8 cellular contexts compared by ENCODE assay signal in the genomic region with DNA sequence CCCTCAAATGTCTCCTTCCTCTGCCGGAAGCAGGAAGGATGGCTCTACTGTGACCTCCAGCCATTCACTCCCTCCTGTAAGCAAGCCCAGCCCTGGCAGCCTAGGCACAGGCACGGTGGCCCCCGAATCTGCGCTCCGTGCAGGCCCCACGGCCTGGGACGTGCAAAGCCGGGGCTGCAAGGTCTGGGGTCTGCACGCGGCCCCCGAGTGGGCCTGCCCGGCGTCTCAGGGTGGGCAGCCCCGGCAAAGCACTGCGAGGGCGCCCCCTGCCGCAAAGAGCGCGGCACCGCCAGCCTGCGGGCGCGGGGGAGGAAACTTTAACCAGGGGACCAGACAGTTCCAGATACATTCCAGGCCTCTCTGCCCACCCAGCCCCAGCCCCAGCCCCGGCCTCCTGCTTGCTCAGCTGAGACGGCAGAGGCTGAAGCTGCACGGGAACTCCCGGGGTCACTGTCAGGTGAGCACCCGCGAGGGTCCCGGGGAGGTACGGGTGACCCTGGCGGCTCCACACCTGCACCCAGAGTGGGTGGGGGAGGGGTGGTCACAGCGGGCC.
A peak's percentile ranks its signal among the peaks of the same experiment; 100 is the strongest.
DNase-seq lines count a peak whose midpoint lies in the region; ATAC-seq and TF ChIP-seq lines count a peak whose summit lies in the region.

No MANE protein-coding gene starts in this region.

- in situ Hi-C loops in Caki2 (cut with HindIII; ENCODE audit: low pct_unique_long_range_greater_than_20kb, low sequenced_read_pairs) = no loop called here

- H3K27me3 Mint-ChIP-seq in activated B cell treated with CpG ODN at 0.5 μM for 24 hours = no peaks in the 10 kb centered on the region

- no peaks in the 10 kb centered on the region for H3K9me3 Mint-ChIP-seq in activated B cell treated with CpG ODN at 0.5 μM for 24 hours

- no peak overlapping the region for H3K27ac Mint-ChIP-seq in activated B cell treated with CpG ODN at 0.5 μM for 24 hours

- H3K36me3 Mint-ChIP-seq in activated B cell treated with CpG ODN at 0.5 μM for 24 hours (ENCODE audit: low read depth) = peaks cover 4% of the 10 kb centered on the region

- no peak for TF ChIP-seq CTCF in activated B cell treated with CpG ODN at 0.5 μM for 24 hours (IDR thresholded peaks at IDR 0.05)

- H3K4me3 Mint-ChIP-seq in activated B cell treated with CpG ODN at 0.5 μM for 24 hours = no peak overlapping the region

- DNase-seq in Caki2 (ENCODE audit: low read depth) = peak; percentile 84
- peak; percentile 52 for DNase-seq in activated B cell treated with CpG ODN at 0.5 μM for 24 hours
- no peak for DNase-seq in left cardiac atrium
- DNase-seq in retina = peak; percentile 90
- DNase-seq in NOMO-1 (lab: John Stamatoyannopoulos, UW; ENCODE audit: unreplicated experiment in 2 of 2) = no peak

- CTCF ChIA-PET in activated B cell treated with CpG ODN at 0.5 μM for 24 hours (lab: Charles Lee) = interaction anchor here (0.7 kb wide), 1 partner anchor 120 kb away, joined by 3 read pairs; no protein-coding TSS in a partner anchor

- intact Hi-C loops in activated B cell treated with CpG ODN at 0.5 μM for 24 hours (cut with micrococcal nuclease) = loop anchor here (1.0 to 10.0 kb wide), 3 partner anchors 120 to 302 kb away; no protein-coding TSS in a partner anchor
- intact Hi-C loops in left cardiac atrium (cut with DNase I) = no loop called here

- POLR2A ChIA-PET in activated B cell treated with CpG ODN at 0.5 μM for 24 hours (lab: Charles Lee) = interaction anchor here (1.0 kb wide), 1 partner anchor 98 kb away, joined by 5 read pairs; no protein-coding TSS in a partner anchor

- ATAC-seq in HG03159 (IDR thresholded peaks at IDR 0.05; ENCODE audit: unreplicated experiment) = peak; percentile 13
- ATAC-seq in activated B cell treated with CpG ODN at 0.5 μM for 24 hours (ENCODE audit: low read depth) = peak; percentile 66
- peak; percentile 57 to 79 for ATAC-seq in left cardiac atrium
- no peak for ATAC-seq in activated CD4-positive, CD25-positive, alpha-beta regulatory T cell treated with anti-CD3 and anti-CD28 coated beads, Interleukin-2, amount 50 U/mL, for 24 hours
- ATAC-seq in HG03354 (IDR thresholded peaks at IDR 0.05; ENCODE audit: poor library complexity, severe bottlenecking, unreplicated experiment) = no peak

- H3K4me1 Mint-ChIP-seq in activated B cell treated with CpG ODN at 0.5 μM for 24 hours = peaks cover 13% of the 10 kb centered on the region

Comparison
In these comparisons a context has a peak if more than half of its experiments do, and no peak if none do; other contexts are left out.
1. DNase-seq: peak in Caki2 (single experiment), activated B cell treated with CpG ODN at 0.5 μM for 24 hours (single experiment) and retina (single experiment); none in left cardiac atrium (single experiment) and NOMO-1 (0 of 2).
2. ATAC-seq: peak in HG03159 (single experiment), activated B cell treated with CpG ODN at 0.5 μM for 24 hours (single experiment) and left cardiac atrium (2 of 2); none in activated CD4-positive, CD25-positive, alpha-beta regulatory T cell treated with anti-CD3 and anti-CD28 coated beads, Interleukin-2, amount 50 U/mL, for 24 hours (0 of 2) and HG03354 (single experiment).